In the genomic region with DNA sequence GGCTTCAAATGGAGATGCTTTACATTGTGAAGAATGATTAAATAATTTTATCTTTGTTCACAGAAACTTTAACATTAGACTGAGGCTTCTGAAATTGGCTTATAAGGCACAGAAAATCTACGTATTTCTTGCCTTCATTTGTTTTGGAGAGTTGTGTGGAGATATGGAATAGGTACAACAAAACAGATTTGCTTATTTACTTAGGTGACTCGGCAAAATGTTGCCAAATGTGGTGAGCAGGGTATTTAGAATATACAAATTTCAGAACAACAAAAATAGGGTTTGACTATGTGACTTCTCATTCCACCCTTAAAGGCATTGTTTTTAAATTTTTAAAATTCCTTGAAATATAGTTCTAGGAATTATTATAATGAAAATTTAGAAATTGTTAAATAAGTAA, we compare ENCODE assay signal across 1 cellular context.
TF ChIP-seq lines count a peak whose summit lies in the region.

No MANE protein-coding gene starts in this region.

TF ChIP-seq in GM23338, 12 proteins besides CTCF, POLR2A, EP300 and RAD21 (continued from another document):
- TF ChIP-seq, protein P1, sequence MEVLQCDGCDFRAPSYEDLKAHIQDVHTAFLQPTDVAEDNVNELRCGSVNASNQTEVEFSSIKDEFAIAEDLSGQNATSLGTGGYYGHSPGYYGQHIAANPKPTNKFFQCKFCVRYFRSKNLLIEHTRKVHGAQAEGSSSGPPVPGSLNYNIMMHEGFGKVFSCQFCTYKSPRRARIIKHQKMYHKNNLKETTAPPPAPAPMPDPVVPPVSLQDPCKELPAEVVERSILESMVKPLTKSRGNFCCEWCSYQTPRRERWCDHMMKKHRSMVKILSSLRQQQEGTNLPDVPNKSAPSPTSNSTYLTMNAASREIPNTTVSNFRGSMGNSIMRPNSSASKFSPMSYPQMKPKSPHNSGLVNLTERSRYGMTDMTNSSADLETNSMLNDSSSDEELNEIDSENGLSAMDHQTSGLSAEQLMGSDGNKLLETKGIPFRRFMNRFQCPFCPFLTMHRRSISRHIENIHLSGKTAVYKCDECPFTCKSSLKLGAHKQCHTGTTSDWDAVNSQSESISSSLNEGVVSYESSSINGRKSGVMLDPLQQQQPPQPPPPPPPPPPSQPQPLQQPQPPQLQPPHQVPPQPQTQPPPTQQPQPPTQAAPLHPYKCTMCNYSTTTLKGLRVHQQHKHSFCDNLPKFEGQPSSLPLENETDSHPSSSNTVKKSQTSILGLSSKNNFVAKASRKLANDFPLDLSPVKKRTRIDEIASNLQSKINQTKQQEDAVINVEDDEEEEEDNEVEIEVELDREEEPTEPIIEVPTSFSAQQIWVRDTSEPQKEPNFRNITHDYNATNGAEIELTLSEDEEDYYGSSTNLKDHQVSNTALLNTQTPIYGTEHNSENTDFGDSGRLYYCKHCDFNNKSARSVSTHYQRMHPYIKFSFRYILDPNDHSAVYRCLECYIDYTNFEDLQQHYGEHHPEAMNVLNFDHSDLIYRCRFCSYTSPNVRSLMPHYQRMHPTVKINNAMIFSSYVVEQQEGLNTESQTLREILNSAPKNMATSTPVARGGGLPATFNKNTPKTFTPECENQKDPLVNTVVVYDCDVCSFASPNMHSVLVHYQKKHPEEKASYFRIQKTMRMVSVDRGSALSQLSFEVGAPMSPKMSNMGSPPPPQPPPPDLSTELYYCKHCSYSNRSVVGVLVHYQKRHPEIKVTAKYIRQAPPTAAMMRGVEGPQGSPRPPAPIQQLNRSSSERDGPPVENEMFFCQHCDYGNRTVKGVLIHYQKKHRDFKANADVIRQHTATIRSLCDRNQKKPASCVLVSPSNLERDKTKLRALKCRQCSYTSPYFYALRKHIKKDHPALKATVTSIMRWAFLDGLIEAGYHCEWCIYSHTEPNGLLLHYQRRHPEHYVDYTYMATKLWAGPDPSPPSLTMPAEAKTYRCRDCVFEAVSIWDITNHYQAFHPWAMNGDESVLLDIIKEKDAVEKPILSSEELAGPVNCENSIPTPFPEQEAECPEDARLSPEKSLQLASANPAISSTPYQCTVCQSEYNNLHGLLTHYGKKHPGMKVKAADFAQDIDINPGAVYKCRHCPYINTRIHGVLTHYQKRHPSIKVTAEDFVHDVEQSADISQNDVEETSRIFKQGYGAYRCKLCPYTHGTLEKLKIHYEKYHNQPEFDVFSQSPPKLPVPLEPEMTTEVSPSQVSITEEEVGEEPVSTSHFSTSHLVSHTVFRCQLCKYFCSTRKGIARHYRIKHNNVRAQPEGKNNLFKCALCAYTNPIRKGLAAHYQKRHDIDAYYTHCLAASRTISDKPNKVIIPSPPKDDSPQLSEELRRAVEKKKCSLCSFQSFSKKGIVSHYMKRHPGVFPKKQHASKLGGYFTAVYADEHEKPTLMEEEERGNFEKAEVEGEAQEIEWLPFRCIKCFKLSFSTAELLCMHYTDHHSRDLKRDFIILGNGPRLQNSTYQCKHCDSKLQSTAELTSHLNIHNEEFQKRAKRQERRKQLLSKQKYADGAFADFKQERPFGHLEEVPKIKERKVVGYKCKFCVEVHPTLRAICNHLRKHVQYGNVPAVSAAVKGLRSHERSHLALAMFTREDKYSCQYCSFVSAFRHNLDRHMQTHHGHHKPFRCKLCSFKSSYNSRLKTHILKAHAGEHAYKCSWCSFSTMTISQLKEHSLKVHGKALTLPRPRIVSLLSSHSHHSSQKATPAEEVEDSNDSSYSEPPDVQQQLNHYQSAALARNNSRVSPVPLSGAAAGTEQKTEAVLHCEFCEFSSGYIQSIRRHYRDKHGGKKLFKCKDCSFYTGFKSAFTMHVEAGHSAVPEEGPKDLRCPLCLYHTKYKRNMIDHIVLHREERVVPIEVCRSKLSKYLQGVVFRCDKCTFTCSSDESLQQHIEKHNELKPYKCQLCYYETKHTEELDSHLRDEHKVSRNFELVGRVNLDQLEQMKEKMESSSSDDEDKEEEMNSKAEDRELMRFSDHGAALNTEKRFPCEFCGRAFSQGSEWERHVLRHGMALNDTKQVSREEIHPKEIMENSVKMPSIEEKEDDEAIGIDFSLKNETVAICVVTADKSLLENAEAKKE (CRISPR knock-in tag; IDR thresholded peaks at IDR 0.05): no peak
- TF ChIP-seq, protein P2, sequence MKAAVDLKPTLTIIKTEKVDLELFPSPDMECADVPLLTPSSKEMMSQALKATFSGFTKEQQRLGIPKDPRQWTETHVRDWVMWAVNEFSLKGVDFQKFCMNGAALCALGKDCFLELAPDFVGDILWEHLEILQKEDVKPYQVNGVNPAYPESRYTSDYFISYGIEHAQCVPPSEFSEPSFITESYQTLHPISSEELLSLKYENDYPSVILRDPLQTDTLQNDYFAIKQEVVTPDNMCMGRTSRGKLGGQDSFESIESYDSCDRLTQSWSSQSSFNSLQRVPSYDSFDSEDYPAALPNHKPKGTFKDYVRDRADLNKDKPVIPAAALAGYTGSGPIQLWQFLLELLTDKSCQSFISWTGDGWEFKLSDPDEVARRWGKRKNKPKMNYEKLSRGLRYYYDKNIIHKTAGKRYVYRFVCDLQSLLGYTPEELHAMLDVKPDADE (IDR thresholded peaks at IDR 0.05): no peak
- TF ChIP-seq CREB1 (CRISPR knock-in tag; IDR thresholded peaks at IDR 0.05; ENCODE audit: low read depth): no peak
- TF ChIP-seq, protein P3, sequence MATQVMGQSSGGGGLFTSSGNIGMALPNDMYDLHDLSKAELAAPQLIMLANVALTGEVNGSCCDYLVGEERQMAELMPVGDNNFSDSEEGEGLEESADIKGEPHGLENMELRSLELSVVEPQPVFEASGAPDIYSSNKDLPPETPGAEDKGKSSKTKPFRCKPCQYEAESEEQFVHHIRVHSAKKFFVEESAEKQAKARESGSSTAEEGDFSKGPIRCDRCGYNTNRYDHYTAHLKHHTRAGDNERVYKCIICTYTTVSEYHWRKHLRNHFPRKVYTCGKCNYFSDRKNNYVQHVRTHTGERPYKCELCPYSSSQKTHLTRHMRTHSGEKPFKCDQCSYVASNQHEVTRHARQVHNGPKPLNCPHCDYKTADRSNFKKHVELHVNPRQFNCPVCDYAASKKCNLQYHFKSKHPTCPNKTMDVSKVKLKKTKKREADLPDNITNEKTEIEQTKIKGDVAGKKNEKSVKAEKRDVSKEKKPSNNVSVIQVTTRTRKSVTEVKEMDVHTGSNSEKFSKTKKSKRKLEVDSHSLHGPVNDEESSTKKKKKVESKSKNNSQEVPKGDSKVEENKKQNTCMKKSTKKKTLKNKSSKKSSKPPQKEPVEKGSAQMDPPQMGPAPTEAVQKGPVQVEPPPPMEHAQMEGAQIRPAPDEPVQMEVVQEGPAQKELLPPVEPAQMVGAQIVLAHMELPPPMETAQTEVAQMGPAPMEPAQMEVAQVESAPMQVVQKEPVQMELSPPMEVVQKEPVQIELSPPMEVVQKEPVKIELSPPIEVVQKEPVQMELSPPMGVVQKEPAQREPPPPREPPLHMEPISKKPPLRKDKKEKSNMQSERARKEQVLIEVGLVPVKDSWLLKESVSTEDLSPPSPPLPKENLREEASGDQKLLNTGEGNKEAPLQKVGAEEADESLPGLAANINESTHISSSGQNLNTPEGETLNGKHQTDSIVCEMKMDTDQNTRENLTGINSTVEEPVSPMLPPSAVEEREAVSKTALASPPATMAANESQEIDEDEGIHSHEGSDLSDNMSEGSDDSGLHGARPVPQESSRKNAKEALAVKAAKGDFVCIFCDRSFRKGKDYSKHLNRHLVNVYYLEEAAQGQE (IDR thresholded peaks at IDR 0.05; ENCODE audit: unreplicated experiment): no peak
- TF ChIP-seq STAT1 (IDR thresholded peaks at IDR 0.05; ENCODE audit: unreplicated experiment): no peak
- TF ChIP-seq POLR2AphosphoS5 (IDR thresholded peaks at IDR 0.05; ENCODE audit: low read depth): no peak
- TF ChIP-seq ZNF114 (CRISPR knock-in tag; IDR thresholded peaks at IDR 0.05): no peak
- TF ChIP-seq ZNF331 (CRISPR knock-in tag; IDR thresholded peaks at IDR 0.05; ENCODE audit: low read depth): no peak
- TF ChIP-seq NANOG (IDR thresholded peaks at IDR 0.05; ENCODE audit: borderline replicate concordance): no peak
- TF ChIP-seq EZH2 (IDR thresholded peaks at IDR 0.05; ENCODE audit: low read depth, unreplicated experiment): no peak
- no peak for TF ChIP-seq EZH2phosphoT487 (IDR thresholded peaks at IDR 0.05; ENCODE audit: unreplicated experiment)
TF ChIP-seq in GM23338: peak in this region for 0.
